In genomic region chr12:115341442-115341841, GRCh38 we compare ENCODE assay signal across 9 cellular contexts.
A peak's percentile ranks its signal among the peaks of the same experiment; 100 is the strongest.
DNase-seq lines count a peak whose midpoint lies in the region; ATAC-seq, FAIRE-seq and TF ChIP-seq lines count a peak whose summit lies in the region.
"Had no signal": no experiment of that assay in that cellular context is flagged by ENCODE, and none has a peak within 500 bp of the region (broad histone marks: within the 10 kb centered on the region; RNA-seq: fewer than 3 reads in every experiment).

No MANE protein-coding gene starts in this region.

- peak; percentile 99 for FAIRE-seq in H54 (lab: Jason Lieb, UNC)

- H3K9ac ChIP-seq in Karpas-422 (ENCODE audit: low read length) = no peak overlapping the region

- H3K4me3 ChIP-seq in Karpas-422 (ENCODE audit: low read length) = no peak overlapping the region

- intact Hi-C loops in left cardiac atrium (cut with DNase I) = no loop called here
- intact Hi-C loops in activated T-helper 1 cell treated with anti-CD3 and anti-CD28 coated beads, Interleukin-12 subunit alpha, Interleukin-12 subunit beta, Interleukin-2, Interleukin-4 antibody, amounts not matched to agents 30 ng/mL and 10 ng/mL and 1 ng/mL, durations not matched to agents 14 hours and 24 hours and 36 hours (cut with micrococcal nuclease) = no loop called here

- H3K27me3 Mint-ChIP-seq in activated T-helper 1 cell treated with anti-CD3 and anti-CD28 coated beads, Interleukin-12 subunit alpha, Interleukin-12 subunit beta, Interleukin-2, Interleukin-4 antibody, amounts not matched to agents 30 ng/mL and 10 ng/mL and 1 ng/mL, durations not matched to agents 14 hours and 24 hours and 36 hours (ENCODE audit: insufficient read depth) = no peaks in the 10 kb centered on the region

- DNase-seq in H54 (ENCODE audit: insufficient read length, low spot score) = peak; percentile 67
- DNase-seq in T1000 (lab: John Stamatoyannopoulos, UW) = peak; percentile 100
- DNase-seq in left cardiac atrium = peak; percentile 79
- peak; percentile 23 for DNase-seq in stimulated activated CD8-positive, alpha-beta memory T cell treated with anti-CD3 and anti-CD28 coated beads, Interleukin-4, amount 100 ng/mL, for 48 hours
- DNase-seq in activated T-helper 1 cell treated with anti-CD3 and anti-CD28 coated beads, Interleukin-12 subunit alpha, Interleukin-12 subunit beta, Interleukin-2, Interleukin-4 antibody, amounts not matched to agents 30 ng/mL and 10 ng/mL and 1 ng/mL, durations not matched to agents 14 hours and 24 hours and 36 hours (ENCODE audit: low spot score) = no peak
- no peak for DNase-seq in Karpas-422
- DNase-seq in stimulated activated CD4-positive, alpha-beta T cell treated with anti-CD3 and anti-CD28 coated beads, Interleukin-2, amount 100 ng/mL, for 24 hours = no peak
- DNase-seq: NCI-H526 had no signal

- peaks cover 5% of the 10 kb centered on the region for H3K9me3 ChIP-seq in Karpas-422 (ENCODE audit: low read length)

- no peaks in the 10 kb centered on the region for H3K9me2 ChIP-seq in Karpas-422 (replicated peaks; ENCODE audit: insufficient read depth, low read length)

- no peak overlapping the region for H3K27ac Mint-ChIP-seq in activated T-helper 1 cell treated with anti-CD3 and anti-CD28 coated beads, Interleukin-12 subunit alpha, Interleukin-12 subunit beta, Interleukin-2, Interleukin-4 antibody, amounts not matched to agents 30 ng/mL and 10 ng/mL and 1 ng/mL, durations not matched to agents 14 hours and 24 hours and 36 hours

- no peak overlapping the region for H3K27ac ChIP-seq in Karpas-422 (ENCODE audit: low read length)

- no peaks in the 10 kb centered on the region for H3K27me3 ChIP-seq in Karpas-422 (ENCODE audit: low read length)

- no peaks in the 10 kb centered on the region for H3K79me2 ChIP-seq in Karpas-422 (ENCODE audit: low read length)

- no peaks in the 10 kb centered on the region for H4K20me1 ChIP-seq in Karpas-422 (ENCODE audit: insufficient read depth, low read depth, low read length)

- H3K4me1 Mint-ChIP-seq in activated T-helper 1 cell treated with anti-CD3 and anti-CD28 coated beads, Interleukin-12 subunit alpha, Interleukin-12 subunit beta, Interleukin-2, Interleukin-4 antibody, amounts not matched to agents 30 ng/mL and 10 ng/mL and 1 ng/mL, durations not matched to agents 14 hours and 24 hours and 36 hours (ENCODE audit: low read depth) = no peaks in the 10 kb centered on the region

- H2AFZ ChIP-seq in Karpas-422 (ENCODE audit: low read length) = no peak overlapping the region

- TF ChIP-seq POLR2A in H54 (IDR thresholded peaks at IDR 0.05; ENCODE audit: low read depth, low read length) = no peak

- H3K36me3 Mint-ChIP-seq in activated T-helper 1 cell treated with anti-CD3 and anti-CD28 coated beads, Interleukin-12 subunit alpha, Interleukin-12 subunit beta, Interleukin-2, Interleukin-4 antibody, amounts not matched to agents 30 ng/mL and 10 ng/mL and 1 ng/mL, durations not matched to agents 14 hours and 24 hours and 36 hours (ENCODE audit: low read depth) = no peaks in the 10 kb centered on the region

- no peaks in the 10 kb centered on the region for H3K36me3 ChIP-seq in Karpas-422 (ENCODE audit: insufficient read depth, low read length)

- H3K4me1 ChIP-seq in Karpas-422 (ENCODE audit: low read length) = no peaks in the 10 kb centered on the region

- peak; percentile 62 to 87 for ATAC-seq in left cardiac atrium
- ATAC-seq in HG03135 (IDR thresholded peaks at IDR 0.05; ENCODE audit: unreplicated experiment) = no peak

- H3K4me3 Mint-ChIP-seq in activated T-helper 1 cell treated with anti-CD3 and anti-CD28 coated beads, Interleukin-12 subunit alpha, Interleukin-12 subunit beta, Interleukin-2, Interleukin-4 antibody, amounts not matched to agents 30 ng/mL and 10 ng/mL and 1 ng/mL, durations not matched to agents 14 hours and 24 hours and 36 hours = no peak overlapping the region

- H3K4me2 ChIP-seq in Karpas-422 (ENCODE audit: low read depth, low read length, poor library complexity, severe bottlenecking) = no peak overlapping the region

- peaks cover 21% of the 10 kb centered on the region for H3K9me3 Mint-ChIP-seq in activated T-helper 1 cell treated with anti-CD3 and anti-CD28 coated beads, Interleukin-12 subunit alpha, Interleukin-12 subunit beta, Interleukin-2, Interleukin-4 antibody, amounts not matched to agents 30 ng/mL and 10 ng/mL and 1 ng/mL, durations not matched to agents 14 hours and 24 hours and 36 hours

Comparison
In these comparisons a context has a peak if more than half of its experiments do, and no peak if none do; other contexts are left out.
1. DNase-seq: peak in H54 (single experiment), T1000 (single experiment), left cardiac atrium (single experiment) and stimulated activated CD8-positive, alpha-beta memory T cell treated with anti-CD3 and anti-CD28 coated beads, Interleukin-4, amount 100 ng/mL, for 48 hours (single experiment); none in activated T-helper 1 cell treated with anti-CD3 and anti-CD28 coated beads, Interleukin-12 subunit alpha, Interleukin-12 subunit beta, Interleukin-2, Interleukin-4 antibody, amounts not matched to agents 30 ng/mL and 10 ng/mL and 1 ng/mL, durations not matched to agents 14 hours and 24 hours and 36 hours (single experiment), Karpas-422 (single experiment) and stimulated activated CD4-positive, alpha-beta T cell treated with anti-CD3 and anti-CD28 coated beads, Interleukin-2, amount 100 ng/mL, for 24 hours (0 of 2).